27 cellular contexts compared by ENCODE assay signal in the genomic region with DNA sequence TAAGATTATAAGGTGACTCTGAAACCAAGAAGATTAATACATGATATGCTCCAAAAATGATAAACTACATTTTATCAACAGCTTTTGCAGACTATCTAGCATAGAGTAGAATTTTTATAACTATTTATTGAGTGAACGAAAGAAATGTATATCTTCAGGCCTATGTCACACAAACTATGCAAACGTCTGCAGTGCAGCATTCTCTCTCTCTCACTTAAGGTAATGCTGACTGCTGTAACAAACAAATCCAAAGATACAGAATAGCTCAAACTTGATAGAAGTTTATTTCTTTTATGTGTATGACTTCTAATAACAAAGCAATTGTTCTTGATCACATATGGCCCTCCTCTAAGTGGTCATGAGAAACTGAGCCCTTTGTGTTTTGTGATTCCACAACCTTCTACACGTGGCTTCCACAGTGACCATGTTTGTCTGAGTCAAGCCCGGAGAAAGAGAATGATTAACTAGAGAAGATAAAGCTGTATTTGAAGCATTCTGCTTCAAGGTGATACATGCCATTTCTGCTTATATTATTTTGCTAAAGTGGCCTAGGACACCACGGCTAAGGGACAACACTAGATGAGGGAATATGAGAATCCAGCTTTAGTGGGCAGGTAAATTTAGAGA.
"Had no signal": no experiment of that assay in that cellular context is flagged by ENCODE, and none has a peak within 500 bp of the region (broad histone marks: within the 10 kb centered on the region; RNA-seq: fewer than 3 reads in every experiment).

No MANE protein-coding gene starts in this region.

- DNase-seq: colonic mucosa; dermis blood vessel endothelial cell; esophagus squamous epithelium; foreskin fibroblast; glutamatergic neuron; immature natural killer cell; kidney; left lung; lower lobe of right lung; occipital lobe; psoas muscle; retina; stimulated activated CD4-positive, alpha-beta T cell treated with anti-CD3 and anti-CD28 coated beads, Interleukin-2, amount 100 ng/mL, for 24 hours; stimulated activated CD4-positive, alpha-beta T cell treated with anti-CD3 and anti-CD28 coated beads, Interleukin-4, amount 100 ng/mL, for 4 hours; stimulated activated naive B cell treated with anti-CD40 and anti-IgM and Interleukin-4, amounts not matched to agents 10 μg/mL and 1 μg/mL and 100 μg/mL, for 72 hours; stimulated activated naive CD8-positive, alpha-beta T cell treated with anti-CD3 and anti-CD28 coated beads, Interleukin-15, amount 100 ng/mL, for 72 hours; testis; upper lobe of right lung had no signal

- H3K9me3 ChIP-seq: colonic mucosa, esophagus squamous epithelium, gastroesophageal sphincter, lower lobe of right lung, psoas muscle, testis, tibial nerve, upper lobe of right lung, vagina had no signal

- H3K36me3 ChIP-seq: colonic mucosa, esophagus squamous epithelium, gastroesophageal sphincter, left lung, lower lobe of right lung, neural progenitor cell, tibial nerve, upper lobe of right lung, vagina had no signal

- H3K27ac Mint-ChIP-seq: immature natural killer cell; memory B cell; mesothelial cell of epicardium; natural killer cell treated with Interleukin-12 subunit alpha and Interleukin-12 subunit beta and Interleukin-15 and Interleukin-18, amount 100 ng/mL, for 72 hours; neural progenitor cell; stimulated activated naive B cell treated with anti-CD40 and anti-IgM and Interleukin-4, amounts not matched to agents 10 μg/mL and 1 μg/mL and 100 μg/mL, for 72 hours; stimulated activated naive CD8-positive, alpha-beta T cell treated with anti-CD3 and anti-CD28 coated beads, Interleukin-15, amount 100 ng/mL, for 72 hours had no signal

- H3K4me3 Mint-ChIP-seq: immature natural killer cell; memory B cell; mesothelial cell of epicardium; natural killer cell treated with Interleukin-12 subunit alpha and Interleukin-12 subunit beta and Interleukin-15 and Interleukin-18, amount 100 ng/mL, for 72 hours; neural progenitor cell; stimulated activated naive B cell treated with anti-CD40 and anti-IgM and Interleukin-4, amounts not matched to agents 10 μg/mL and 1 μg/mL and 100 μg/mL, for 72 hours; stimulated activated naive CD8-positive, alpha-beta T cell treated with anti-CD3 and anti-CD28 coated beads, Interleukin-15, amount 100 ng/mL, for 72 hours had no signal

- H3K27me3 ChIP-seq: colonic mucosa, esophagus squamous epithelium, neural progenitor cell, testis, tibial nerve, upper lobe of right lung, vagina had no signal

- H2AFZ ChIP-seq: neural progenitor cell, parathyroid adenoma had no signal

- H3K36me3 Mint-ChIP-seq: immature natural killer cell; memory B cell; mesothelial cell of epicardium; natural killer cell treated with Interleukin-12 subunit alpha and Interleukin-12 subunit beta and Interleukin-15 and Interleukin-18, amount 100 ng/mL, for 72 hours; neural progenitor cell; stimulated activated naive B cell treated with anti-CD40 and anti-IgM and Interleukin-4, amounts not matched to agents 10 μg/mL and 1 μg/mL and 100 μg/mL, for 72 hours had no signal

- H3K79me2 ChIP-seq: parathyroid adenoma had no signal

- H3K4me1 ChIP-seq: colonic mucosa, esophagus squamous epithelium, gastroesophageal sphincter, left lung, lower lobe of right lung, neural progenitor cell, parathyroid adenoma, psoas muscle, testis, tibial nerve, upper lobe of right lung, vagina had no signal

- H3K4me3 ChIP-seq: colonic mucosa, esophagus squamous epithelium, gastroesophageal sphincter, left lung, lower lobe of right lung, neural progenitor cell, psoas muscle, testis, tibial nerve, upper lobe of right lung, vagina had no signal

- H3K27ac ChIP-seq: colonic mucosa, esophagus squamous epithelium, gastroesophageal sphincter, left lung, lower lobe of right lung, neural progenitor cell, parathyroid adenoma, psoas muscle, testis, tibial nerve, upper lobe of right lung, vagina had no signal

- H3K4me2 ChIP-seq: neural progenitor cell had no signal

- H3K27me3 Mint-ChIP-seq: stimulated activated naive B cell treated with anti-CD40 and anti-IgM and Interleukin-4, amounts not matched to agents 10 μg/mL and 1 μg/mL and 100 μg/mL, for 72 hours had no signal

- H3K4me1 Mint-ChIP-seq: immature natural killer cell; memory B cell; mesothelial cell of epicardium; neural progenitor cell; stimulated activated naive B cell treated with anti-CD40 and anti-IgM and Interleukin-4, amounts not matched to agents 10 μg/mL and 1 μg/mL and 100 μg/mL, for 72 hours; stimulated activated naive CD8-positive, alpha-beta T cell treated with anti-CD3 and anti-CD28 coated beads, Interleukin-15, amount 100 ng/mL, for 72 hours had no signal

- ATAC-seq: gastroesophageal sphincter; left lung; lower lobe of right lung; natural killer cell treated with Interleukin-12 subunit alpha and Interleukin-12 subunit beta and Interleukin-15 and Interleukin-18, amount 100 ng/mL, for 72 hours; psoas muscle; sciatic nerve; stimulated activated naive B cell treated with anti-CD40 and anti-IgM and Interleukin-4, amounts not matched to agents 10 μg/mL and 1 μg/mL and 100 μg/mL, for 72 hours; stimulated activated naive CD8-positive, alpha-beta T cell treated with anti-CD3 and anti-CD28 coated beads, Interleukin-15, amount 100 ng/mL, for 72 hours; upper lobe of right lung had no signal

- H3K9ac ChIP-seq: neural progenitor cell, parathyroid adenoma had no signal
